In the genomic region with DNA sequence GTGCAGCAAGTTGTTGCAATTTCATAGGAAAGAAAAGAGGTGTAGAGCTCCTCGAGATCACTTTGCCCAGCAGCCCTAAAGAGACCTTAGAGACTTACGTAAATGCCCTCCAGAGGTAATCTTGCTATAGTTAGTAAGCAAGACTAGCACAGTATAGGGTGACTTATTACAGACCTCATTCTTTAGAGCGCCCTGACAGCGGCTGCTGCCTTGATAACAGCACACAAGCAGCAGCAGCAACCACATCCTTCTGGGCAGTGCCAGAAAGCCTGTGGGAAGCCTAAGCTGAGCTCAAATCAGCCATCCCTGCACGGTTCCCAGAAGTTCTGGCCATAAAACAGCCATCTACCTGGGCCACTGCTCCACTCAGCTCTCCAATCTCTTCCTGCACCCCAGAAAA, we compare ENCODE assay signal across 23 cellular contexts. TPM values are rescaled to one million over a fixed set of nuclear protein-coding genes. Genes with fewer than 3 reads are reported as not detected.
"Had no signal": no experiment of that assay in that cellular context is flagged by ENCODE, and none has a peak within 500 bp of the region (broad histone marks: within the 10 kb centered on the region; RNA-seq: fewer than 3 reads in every experiment).

No MANE protein-coding gene starts in this region.

- H3K4me3 ChIP-seq: prostate gland, skin epidermis, transverse colon had no signal

- H3K9me3 Mint-ChIP-seq: dendritic cell treated with granulocyte-macrophage colony-stimulating factor and Interleukin-4, amounts not matched to agents 40 ng/mL and 50 ng/mL, for 4 days; effector memory CD8-positive, alpha-beta T cell had no signal

- H3K4me1 Mint-ChIP-seq: activated T-helper 17 cell treated with anti-CD3 and anti-CD28 coated beads, Interleukin-2, amount 50 U/mL, for 72 hours; brain; nephron progenitor cell had no signal

- H3K9me3 ChIP-seq: prostate gland, transverse colon had no signal

- H3K27ac ChIP-seq: prostate gland, skin epidermis, transverse colon had no signal

- ATAC-seq: activated CD4-positive, CD25-positive, alpha-beta regulatory T cell treated with anti-CD3 and anti-CD28 coated beads, Interleukin-2, amount 50 U/mL, for 24 hours; activated T-helper 17 cell treated with anti-CD3 and anti-CD28 coated beads, Interleukin-2, amount 50 U/mL, for 72 hours; effector memory CD8-positive, alpha-beta T cell; left ventricle myocardium superior; right cardiac atrium; T-helper 17 cell had no signal

- DNase-seq: activated CD4-positive, alpha-beta T cell treated with anti-CD3 and anti-CD28 coated beads, Interleukin-2, amount 50 U/mL, for 4 hours; activated naive CD4-positive, alpha-beta T cell treated with anti-CD3 and anti-CD28 coated beads for 36 hours; activated T-cell treated with anti-CD3 and anti-CD28 coated beads for 4 hours; effector memory CD8-positive, alpha-beta T cell; kidney glomerular epithelial cell; left ventricle myocardium superior; nephron progenitor cell; occipital lobe; right cardiac atrium; stimulated activated CD4-positive, alpha-beta T cell treated with anti-CD3 and anti-CD28 coated beads, Interleukin-15, amount 100 ng/mL, for 24 hours; stimulated activated CD4-positive, alpha-beta T cell treated with anti-CD3 and anti-CD28 coated beads, Interleukin-4, amount 100 ng/mL, for 1 hour; stimulated activated naive CD4-positive, alpha-beta T cell; T-helper 17 cell; transverse colon had no signal

- H3K4me3 Mint-ChIP-seq: activated naive CD4-positive, alpha-beta T cell treated with anti-CD3 and anti-CD28 coated beads for 36 hours; activated T-helper 17 cell treated with anti-CD3 and anti-CD28 coated beads, Interleukin-2, amount 50 U/mL, for 72 hours; brain; dendritic cell treated with granulocyte-macrophage colony-stimulating factor and Interleukin-4, amounts not matched to agents 40 ng/mL and 50 ng/mL, for 4 days; effector memory CD8-positive, alpha-beta T cell; memory B cell; nephron progenitor cell; T-helper 17 cell had no signal

- H3K36me3 Mint-ChIP-seq: brain had no signal

- H3K27me3 ChIP-seq: transverse colon had no signal

- H3K36me3 ChIP-seq: prostate gland had no signal

- H3K27me3 Mint-ChIP-seq: activated T-helper 17 cell treated with anti-CD3 and anti-CD28 coated beads, Interleukin-2, amount 50 U/mL, for 72 hours; brain; dendritic cell treated with granulocyte-macrophage colony-stimulating factor and Interleukin-4, amounts not matched to agents 40 ng/mL and 50 ng/mL, for 4 days; effector memory CD8-positive, alpha-beta T cell; memory B cell; T-helper 17 cell had no signal

- H3K4me1 ChIP-seq: prostate gland, transverse colon had no signal

- H3K27ac Mint-ChIP-seq: activated naive CD4-positive, alpha-beta T cell treated with anti-CD3 and anti-CD28 coated beads for 36 hours; activated T-helper 17 cell treated with anti-CD3 and anti-CD28 coated beads, Interleukin-2, amount 50 U/mL, for 72 hours; brain; dendritic cell treated with granulocyte-macrophage colony-stimulating factor and Interleukin-4, amounts not matched to agents 40 ng/mL and 50 ng/mL, for 4 days; memory B cell; nephron progenitor cell; T-helper 17 cell had no signal

RNA-seq across cellular contexts. Expression of a gene that starts 22.6 kb away (rescaled TPM):
- total RNA-seq: epithelial cell of proximal tubule, left ventricle myocardium superior, mucosa of gallbladder, occipital lobe, prostate gland, right cardiac atrium, transverse colon had no signal

RNA-seq across cellular contexts. Expression of a gene that starts 40.3 kb away (rescaled TPM):
- total RNA-seq: epithelial cell of proximal tubule, left ventricle myocardium superior, mucosa of gallbladder, occipital lobe, prostate gland, right cardiac atrium, transverse colon had no signal
